Comparison of ENCODE assay signal across 4 cellular contexts in the genomic region with DNA sequence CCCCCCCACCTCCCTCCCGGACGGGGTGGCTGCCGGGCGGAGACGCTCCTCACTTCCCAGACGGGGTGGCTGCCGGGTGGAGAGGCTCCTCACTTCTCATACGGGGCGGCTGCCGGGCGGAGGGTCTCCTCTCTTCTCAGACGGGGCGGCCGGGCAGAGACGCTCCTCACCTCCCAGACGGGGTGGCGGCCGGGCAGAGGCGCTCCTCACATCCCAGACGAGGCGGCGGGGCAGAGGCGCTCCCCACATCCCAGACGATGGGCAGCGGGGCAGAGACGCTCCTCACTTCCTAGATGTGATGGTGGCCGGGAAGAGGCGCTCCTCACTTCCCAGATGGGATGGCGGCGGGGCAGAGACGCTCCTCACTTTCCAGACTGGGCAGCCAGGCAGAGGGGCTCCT. TPM values are rescaled to one million over a fixed set of nuclear protein-coding genes. Genes with fewer than 3 reads are reported as not detected.
"Had no signal": no experiment of that assay in that cellular context is flagged by ENCODE, and none has a peak within 500 bp of the region (broad histone marks: within the 10 kb centered on the region; RNA-seq: fewer than 3 reads in every experiment).

No MANE protein-coding gene starts in this region.

RNA-seq across cellular contexts. Expression of a gene that starts 41.2 kb away (rescaled TPM):
- total RNA-seq: HepG2, HT-29, IMR-90, K562 had no signal
